Comparison of ENCODE assay signal across 8 cellular contexts in genomic region chr13:69857188-69857821, GRCh38.
DNase-seq lines count a peak whose midpoint lies in the region; ATAC-seq lines count a peak whose summit lies in the region.

No MANE protein-coding gene starts in this region.

- ATAC-seq in GM18861 (IDR thresholded peaks at IDR 0.05; ENCODE audit: unreplicated experiment) (peak; percentile 85), HG03045 (IDR thresholded peaks at IDR 0.05; ENCODE audit: unreplicated experiment) (peak; percentile 85)

- peak; percentile 64 to 67 for DNase-seq in AML-193 (lab: John Stamatoyannopoulos, UW)
- peak; percentile 59 to 65 for DNase-seq in NCI-H2081 (lab: John Stamatoyannopoulos, UW)
- peak; percentile 21 for DNase-seq in amniotic epithelial cell (ENCODE audit: low read depth)
- peak; percentile 77 for DNase-seq in kidney glomerular epithelial cell (lab: John Stamatoyannopoulos, UW)
- DNase-seq in activated CD4-positive, CD25-positive, alpha-beta regulatory T cell treated with anti-CD3 and anti-CD28 coated beads, Interleukin-2, amount 50 U/mL, for 72 hours, result no peak
- no peak for DNase-seq in stimulated activated CD4-positive, alpha-beta T cell treated with anti-CD3 and anti-CD28 coated beads, Interleukin-15, amount 100 ng/mL, for 24 hours

Comparison
In these comparisons a context has a peak if more than half of its experiments do, and no peak if none do; other contexts are left out.
1. DNase-seq: peak in AML-193 (2 of 2), NCI-H2081 (2 of 2), amniotic epithelial cell (single experiment) and kidney glomerular epithelial cell (single experiment); none in activated CD4-positive, CD25-positive, alpha-beta regulatory T cell treated with anti-CD3 and anti-CD28 coated beads, Interleukin-2, amount 50 U/mL, for 72 hours (single experiment) and stimulated activated CD4-positive, alpha-beta T cell treated with anti-CD3 and anti-CD28 coated beads, Interleukin-15, amount 100 ng/mL, for 24 hours (single experiment).